29 cellular contexts compared by ENCODE assay signal in genomic region chrX:119003462-119003861, GRCh38. TPM values are rescaled to one million over a fixed set of nuclear protein-coding genes. Genes with fewer than 3 reads are reported as not detected.
"Had no signal": no experiment of that assay in that cellular context is flagged by ENCODE, and none has a peak within 500 bp of the region (broad histone marks: within the 10 kb centered on the region; RNA-seq: fewer than 3 reads in every experiment).

No MANE protein-coding gene starts in this region.

- H3K4me3 Mint-ChIP-seq: naive thymus-derived CD8-positive, alpha-beta T cell; nephron; neural crest cell; stimulated activated memory B cell treated with anti-CD40 and anti-IgM and Interleukin-4, amounts not matched to agents 10 μg/mL and 1 μg/mL and 100 μg/mL, for 72 hours; stimulated activated naive CD8-positive, alpha-beta T cell treated with anti-CD3 and anti-CD28 coated beads, Interleukin-15, amount 100 ng/mL, for 72 hours; type B pancreatic cell had no signal

- H3K9ac ChIP-seq: parathyroid adenoma had no signal

- H3K79me2 ChIP-seq: hepatocyte, parathyroid adenoma had no signal

- H3K36me3 ChIP-seq: neutrophil, right lobe of liver, tibial nerve, uterus had no signal

- DNase-seq: kidney glomerular epithelial cell; left cardiac atrium; lower lobe of right lung; mammary epithelial cell; mesenchymal stem cell; naive thymus-derived CD8-positive, alpha-beta T cell; occipital lobe; right lobe of liver; stimulated activated CD4-positive, alpha-beta T cell treated with anti-CD3 and anti-CD28 coated beads, Interleukin-1b, Interleukin-23, amount 100 ng/mL, for 48 hours; stimulated activated CD4-positive, alpha-beta T cell treated with anti-CD3 and anti-CD28 coated beads, Interleukin-2, amount 100 ng/mL, for 48 hours; stimulated activated CD4-positive, alpha-beta T cell treated with anti-CD3 and anti-CD28 coated beads, Interleukin-4, amount 100 ng/mL, for 4 hours; stimulated activated CD8-positive, alpha-beta memory T cell treated with anti-CD3 and anti-CD28 coated beads, Interleukin-4, amount 100 ng/mL, for 48 hours; stimulated activated naive CD4-positive, alpha-beta T cell treated with Interleukin-2 at 50 U/mL for 16 hours; stimulated activated naive CD8-positive, alpha-beta T cell treated with anti-CD3 and anti-CD28 coated beads, Interleukin-15, amount 100 ng/mL, for 72 hours; substantia nigra; uterus had no signal

- H3K27ac Mint-ChIP-seq: naive thymus-derived CD8-positive, alpha-beta T cell; nephron; stimulated activated memory B cell treated with anti-CD40 and anti-IgM and Interleukin-4, amounts not matched to agents 10 μg/mL and 1 μg/mL and 100 μg/mL, for 72 hours; type B pancreatic cell had no signal

- H3K27ac ChIP-seq: hepatocyte, lower lobe of right lung, neutrophil, parathyroid adenoma, right atrium auricular region, right lobe of liver, tibial nerve, uterus had no signal

- H3K9me3 Mint-ChIP-seq: naive thymus-derived CD8-positive, alpha-beta T cell; nephron; neural crest cell; stimulated activated memory B cell treated with anti-CD40 and anti-IgM and Interleukin-4, amounts not matched to agents 10 μg/mL and 1 μg/mL and 100 μg/mL, for 72 hours; stimulated activated naive CD8-positive, alpha-beta T cell treated with anti-CD3 and anti-CD28 coated beads, Interleukin-15, amount 100 ng/mL, for 72 hours; type B pancreatic cell had no signal

- H2AFZ ChIP-seq: hepatocyte, parathyroid adenoma had no signal

- H3K4me1 Mint-ChIP-seq: neural crest cell; stimulated activated memory B cell treated with anti-CD40 and anti-IgM and Interleukin-4, amounts not matched to agents 10 μg/mL and 1 μg/mL and 100 μg/mL, for 72 hours had no signal

- FAIRE-seq: keratinocyte had no signal

- H3K4me3 ChIP-seq: hepatocyte, lower lobe of right lung, right atrium auricular region, right lobe of liver, smooth muscle cell, tibial nerve, uterus had no signal

- H3K9me3 ChIP-seq: lower lobe of right lung, neutrophil, right atrium auricular region, right lobe of liver, tibial nerve, uterus had no signal

- H3K36me3 Mint-ChIP-seq: naive thymus-derived CD8-positive, alpha-beta T cell; stimulated activated memory B cell treated with anti-CD40 and anti-IgM and Interleukin-4, amounts not matched to agents 10 μg/mL and 1 μg/mL and 100 μg/mL, for 72 hours; type B pancreatic cell had no signal

- H3K27me3 Mint-ChIP-seq: naive thymus-derived CD8-positive, alpha-beta T cell; stimulated activated memory B cell treated with anti-CD40 and anti-IgM and Interleukin-4, amounts not matched to agents 10 μg/mL and 1 μg/mL and 100 μg/mL, for 72 hours; stimulated activated naive CD8-positive, alpha-beta T cell treated with anti-CD3 and anti-CD28 coated beads, Interleukin-15, amount 100 ng/mL, for 72 hours had no signal

- H3K4me2 ChIP-seq: hepatocyte, smooth muscle cell had no signal

- H3K4me1 ChIP-seq: parathyroid adenoma, right lobe of liver, tibial nerve, uterus had no signal

- ATAC-seq: left cardiac atrium; left lobe of liver; lower lobe of right lung; naive thymus-derived CD8-positive, alpha-beta T cell; right lobe of liver; stimulated activated memory B cell treated with anti-CD40 and anti-IgM and Interleukin-4, amounts not matched to agents 10 μg/mL and 1 μg/mL and 100 μg/mL, for 72 hours; stimulated activated naive CD8-positive, alpha-beta T cell treated with anti-CD3 and anti-CD28 coated beads, Interleukin-15, amount 100 ng/mL, for 72 hours had no signal

- H3K27me3 ChIP-seq: hepatocyte, neutrophil, right atrium auricular region, right lobe of liver, uterus had no signal

RNA-seq across cellular contexts. Expression of gene LONRF3, which starts 29.0 kb away (rescaled TPM):
- total RNA-seq: osteocyte had no signal
- polyA plus RNA-seq: keratinocyte, smooth muscle cell had no signal
